ENCODE assay signal across 15 cellular contexts in genomic region chr1:111804736-111805135, GRCh38.
"Had no signal": no experiment of that assay in that cellular context is flagged by ENCODE, and none has a peak within 500 bp of the region (broad histone marks: within the 10 kb centered on the region; RNA-seq: fewer than 3 reads in every experiment).

No MANE protein-coding gene starts in this region.

- DNase-seq: activated CD4-positive, alpha-beta T cell treated with anti-CD3 and anti-CD28 coated beads, Interleukin-2, amount 50 U/mL, for 1 hour; activated naive CD4-positive, alpha-beta T cell treated with anti-CD3 and anti-CD28 coated beads, Interleukin-2, amount 50 U/mL, for 16 hours; activated T-cell treated with anti-CD3 and anti-CD28 coated beads for 4 hours; adrenal gland; cortex of kidney; effector CD8-positive, alpha-beta T cell; heart right ventricle; mesenchymal stem cell; spleen; stimulated activated CD4-positive, alpha-beta T cell treated with anti-CD3 and anti-CD28 coated beads, Interleukin-2, amount 100 ng/mL, for 24 hours; stimulated activated naive B cell treated with anti-CD40 and anti-IgM and Interleukin-4, amounts not matched to agents 10 μg/mL and 1 μg/mL and 100 μg/mL, for 72 hours had no signal

- ATAC-seq: activated T-helper 17 cell treated with anti-CD3 and anti-CD28 coated beads, Interleukin-2, amount 50 U/mL, for 72 hours; heart right ventricle; left lung; natural killer cell treated with Interleukin-12 subunit alpha and Interleukin-12 subunit beta and Interleukin-15 and Interleukin-18, amount 100 ng/mL, for 72 hours; sciatic nerve; stimulated activated naive B cell treated with anti-CD40 and anti-IgM and Interleukin-4, amounts not matched to agents 10 μg/mL and 1 μg/mL and 100 μg/mL, for 72 hours had no signal
